23 cellular contexts compared by ENCODE assay signal in genomic region chr2:96828436-96828835, GRCh38.
"Had no signal": no experiment of that assay in that cellular context is flagged by ENCODE, and none has a peak within 500 bp of the region (broad histone marks: within the 10 kb centered on the region; RNA-seq: fewer than 3 reads in every experiment).

No MANE protein-coding gene starts in this region.

- H3K4me3 Mint-ChIP-seq: neural crest cell had no signal

- H3K27me3 ChIP-seq: colonic mucosa, esophagus squamous epithelium, gastroesophageal sphincter, pancreas, right lobe of liver, stomach had no signal

- H3K9me3 Mint-ChIP-seq: neural crest cell had no signal

- H3K27ac ChIP-seq: colonic mucosa, esophagus squamous epithelium, gastroesophageal sphincter, left ventricle myocardium inferior, pancreas, prostate gland, right lobe of liver, stomach, thoracic aorta had no signal

- H3K4me3 ChIP-seq: colonic mucosa, esophagus squamous epithelium, gastroesophageal sphincter, left ventricle myocardium inferior, lung, pancreas, prostate gland, right lobe of liver, stomach, thoracic aorta had no signal

- FAIRE-seq: kidney, pancreas had no signal

- H3K4me1 ChIP-seq: colonic mucosa had no signal

- ATAC-seq: gastroesophageal sphincter, left cardiac atrium, pancreas, right lobe of liver had no signal

- DNase-seq: colonic mucosa; dermis blood vessel endothelial cell; esophagus squamous epithelium; foreskin fibroblast; left cardiac atrium; left ventricle myocardium inferior; mesenchymal stem cell; midbrain; occipital lobe; stimulated activated CD4-positive, alpha-beta T cell treated with anti-CD3 and anti-CD28 coated beads, Interleukin-2, amount 100 ng/mL, for 24 hours; stimulated activated CD4-positive, alpha-beta T cell treated with anti-CD3 and anti-CD28 coated beads, Interleukin-4, amount 100 ng/mL, for 4 hours; stimulated activated naive CD4-positive, alpha-beta T cell; stomach; substantia nigra; trophoblast cell had no signal

- H3K9me3 ChIP-seq: colonic mucosa, esophagus squamous epithelium, gastroesophageal sphincter, left ventricle myocardium inferior, pancreas, prostate gland, right lobe of liver, stomach, thoracic aorta had no signal
